In the genomic region with DNA sequence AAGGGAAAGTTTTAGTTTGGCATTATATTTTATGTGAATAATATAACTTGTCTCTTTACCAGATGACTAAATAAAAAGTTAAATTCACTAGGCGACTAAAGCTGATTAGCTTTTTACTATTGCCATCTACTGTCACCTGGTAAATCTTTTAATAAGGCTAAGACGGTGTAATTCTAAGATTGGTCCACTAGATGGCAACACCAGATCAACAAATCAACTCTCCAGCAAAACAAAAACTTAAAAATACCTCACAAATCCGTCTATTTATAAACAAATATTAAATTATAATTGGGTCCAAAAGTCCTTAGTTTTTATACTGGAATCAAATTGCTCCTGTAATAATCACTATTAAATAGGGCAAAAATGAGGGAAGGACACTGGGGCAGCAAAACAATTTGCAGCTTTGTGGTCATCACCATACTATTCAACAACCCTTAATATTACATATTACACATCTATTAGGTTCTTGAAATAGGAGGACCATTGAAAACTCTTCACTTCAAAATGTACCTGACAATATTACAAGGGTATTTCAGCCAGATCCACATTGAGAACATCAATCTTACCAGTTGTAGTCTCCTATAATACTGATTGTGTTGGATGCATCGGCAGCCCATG, we compare ENCODE assay signal across 8 cellular contexts. TPM values are rescaled to one million over a fixed set of nuclear protein-coding genes. Genes with fewer than 3 reads are reported as not detected.
A peak's percentile ranks its signal among the peaks of the same experiment; 100 is the strongest.
DNase-seq lines count a peak whose midpoint lies in the region; ATAC-seq and TF ChIP-seq lines count a peak whose summit lies in the region.

No MANE protein-coding gene starts in this region.

- H3K9me3 ChIP-seq in AG04450 (ENCODE audit: control insufficient read depth, insufficient read depth, low read length) (no peaks in the 10 kb centered on the region), mucosa of descending colon (no peaks in the 10 kb centered on the region)

- no peaks in the 10 kb centered on the region for H3K27me3 ChIP-seq in AG04450 (ENCODE audit: control insufficient read depth, insufficient read depth, low read length)

- H3K27ac ChIP-seq in AG04450 (ENCODE audit: low read depth, low read length) (no peak overlapping the region), coronary artery (no peak overlapping the region)

- H3K4me1 ChIP-seq in mucosa of descending colon (ENCODE audit: low read depth): no peaks in the 10 kb centered on the region

- no peaks in the 10 kb centered on the region for H3K36me3 ChIP-seq in mucosa of descending colon (ENCODE audit: low read depth)

- peak; percentile 34 for DNase-seq in AG04450 (ENCODE audit: low read depth, low spot score)
- peak; percentile 12 for DNase-seq in NCI-H82 treated with DMSO at 0.1 percent for 48 hours (lab: John Stamatoyannopoulos, UW; ENCODE audit: unreplicated experiment)
- no peak for DNase-seq in coronary artery (ENCODE audit: low spot score)
- DNase-seq in mucosa of descending colon: no peak

- CTCF ChIA-PET in AG04450 (lab: Charles Lee): interaction anchor here (0.6 to 3.4 kb wide), 35 partner anchors 8 to 1069 kb away, joined by 3 to 38 read pairs (median 5); no protein-coding TSS in a partner anchor

- intact Hi-C loops in mucosa of descending colon (cut with DNase I, micrococcal nuclease): loop anchor here in 1 of 2 donors (10.0 kb wide), 1 partner anchor 220 kb away; no protein-coding TSS in a partner anchor

- POLR2A ChIA-PET in AG04450 (lab: Yijun Ruan, JAX): no interaction called here

- peak; percentile 67 for TF ChIP-seq CTCF in AG04450 (IDR thresholded peaks at IDR 0.05; ENCODE audit: low read depth, low read length)
- peak; percentile 29; the same call in 1 of the 2 replicates for TF ChIP-seq CTCF in GM12874 (IDR thresholded peaks at IDR 0.05; ENCODE audit: insufficient read depth, low read depth, low read length)
- peak; percentile 41 for TF ChIP-seq CTCF in coronary artery (IDR thresholded peaks at IDR 0.05)
- TF ChIP-seq CTCF in mucosa of descending colon (IDR thresholded peaks at IDR 0.05): peak; percentile 18

- ATAC-seq in mucosa of descending colon: peak; percentile 51
- ATAC-seq in HG02840 (IDR thresholded peaks at IDR 0.05; ENCODE audit: low FRiP score, unreplicated experiment): no peak
- ATAC-seq in GM21423 (IDR thresholded peaks at IDR 0.05; ENCODE audit: unreplicated experiment): no peak
- no peak for ATAC-seq in GM21390 (IDR thresholded peaks at IDR 0.05; ENCODE audit: unreplicated experiment)

- no peak overlapping the region for H3K4me3 ChIP-seq in AG04450 (ENCODE audit: low read depth, low read length)
- no peak overlapping the region for H3K4me3 ChIP-seq in coronary artery
- H3K4me3 ChIP-seq in mucosa of descending colon: no peak overlapping the region

RNA-seq across cellular contexts. Expression of a gene that starts 47.9 kb away (rescaled TPM):
- 13.0 and 18.2 TPM in 2 replicates for polyA plus RNA-seq in AG04450 (2011; rRNA removed)
- 13.1 and 16.6 TPM in 2 replicates for polyA minus RNA-seq in AG04450 (2011; rRNA and poly(A)+ RNA removed)
- 10 to 100 TPM; 21.2 to 29.8 (median 24.3) TPM for total RNA-seq in mucosa of descending colon

RNA-seq across cellular contexts. Expression of a gene that starts 59.8 kb away (rescaled TPM):
- 0.04 TPM in 2 replicates for polyA plus RNA-seq in AG04450 (2011; rRNA removed)
- polyA minus RNA-seq in AG04450 (2011; rRNA and poly(A)+ RNA removed): 0.09 TPM in 1 of 2 replicates, not detected in the other
- 1 to 10 TPM in 2 of 3 donors, under 1 TPM in 1; 0.41 to 1.6 (median 1.6) TPM for total RNA-seq in mucosa of descending colon

Comparison
In these comparisons a context has a peak if more than half of its experiments do, and no peak if none do; other contexts are left out.
1. DNase-seq: peak in AG04450 (single experiment) and NCI-H82 treated with DMSO at 0.1 percent for 48 hours (single experiment); none in coronary artery (single experiment) and mucosa of descending colon (0 of 3).
2. Peak in every context shown above with its lines, with median percentiles within 50 percentile points of each other: CTCF ChIP-seq.